In genomic region chrX:44043496-44043895, GRCh38 we compare ENCODE assay signal across 20 cellular contexts.
"Had no signal": no experiment of that assay in that cellular context is flagged by ENCODE, and none has a peak within 500 bp of the region (broad histone marks: within the 10 kb centered on the region; RNA-seq: fewer than 3 reads in every experiment).

No MANE protein-coding gene starts in this region.

- DNase-seq: activated CD4-positive, alpha-beta T cell treated with anti-CD3 and anti-CD28 coated beads, Interleukin-2, amount 10 ng/mL, durations not matched to agents 24 days and 14 days; activated CD4-positive, CD25-positive, alpha-beta regulatory T cell; activated CD8-positive, alpha-beta memory T cell treated with anti-CD3 and anti-CD28 coated beads, Interleukin-2, amount 50 U/mL, for 4 hours; activated effector memory CD4-positive, alpha-beta T cell treated with anti-CD3 and anti-CD28 coated beads, Interleukin-2, amount 50 U/mL, for 16 hours; activated naive CD4-positive, alpha-beta T cell treated with anti-CD3 and anti-CD28 coated beads, Interleukin-2, amount 50 U/mL, for 16 hours; activated T-cell treated with anti-CD3 and anti-CD28 coated beads, Interleukin-2, amount 50 U/mL, for 4 hours; effector CD8-positive, alpha-beta T cell; mesendoderm; naive thymus-derived CD4-positive, alpha-beta T cell; right lobe of liver; stimulated activated CD4-positive, alpha-beta T cell treated with anti-CD3 and anti-CD28 coated beads, Interleukin-4, amount 100 ng/mL, for 24 hours; stimulated activated naive B cell treated with anti-CD40 and anti-IgM and Interleukin-4, amounts not matched to agents 10 μg/mL and 1 μg/mL and 100 μg/mL, for 72 hours; T-helper 1 cell; T-helper 9 cell; upper lobe of right lung had no signal

- H3K4me3 ChIP-seq: cardiac muscle cell, heart left ventricle, right lobe of liver, smooth muscle cell, thoracic aorta, upper lobe of right lung had no signal

- H3K36me3 Mint-ChIP-seq: naive thymus-derived CD4-positive, alpha-beta T cell; stimulated activated naive B cell treated with anti-CD40 and anti-IgM and Interleukin-4, amounts not matched to agents 10 μg/mL and 1 μg/mL and 100 μg/mL, for 72 hours had no signal

- H3K9me3 Mint-ChIP-seq: activated CD4-positive, alpha-beta T cell treated with anti-CD3 and anti-CD28 coated beads, Interleukin-2, amount 10 ng/mL, durations not matched to agents 24 days and 14 days; activated T-cell treated with anti-CD3 and anti-CD28 coated beads, Interleukin-2, amount 50 U/mL, for 4 hours; dendritic cell treated with granulocyte-macrophage colony-stimulating factor and Interleukin-4, amounts not matched to agents 40 ng/mL and 50 ng/mL, for 4 days; naive thymus-derived CD4-positive, alpha-beta T cell had no signal

- H3K36me3 ChIP-seq: cardiac muscle cell, heart left ventricle, right lobe of liver, thoracic aorta, upper lobe of right lung had no signal

- H3K27me3 Mint-ChIP-seq: activated CD4-positive, alpha-beta T cell treated with anti-CD3 and anti-CD28 coated beads, Interleukin-2, amount 10 ng/mL, durations not matched to agents 24 days and 14 days; dendritic cell treated with granulocyte-macrophage colony-stimulating factor and Interleukin-4, amounts not matched to agents 40 ng/mL and 50 ng/mL, for 4 days; naive thymus-derived CD4-positive, alpha-beta T cell had no signal

- H3K27ac Mint-ChIP-seq: activated CD4-positive, alpha-beta T cell treated with anti-CD3 and anti-CD28 coated beads, Interleukin-2, amount 10 ng/mL, durations not matched to agents 24 days and 14 days; dendritic cell treated with granulocyte-macrophage colony-stimulating factor and Interleukin-4, amounts not matched to agents 40 ng/mL and 50 ng/mL, for 4 days; naive thymus-derived CD4-positive, alpha-beta T cell; stimulated activated naive B cell treated with anti-CD40 and anti-IgM and Interleukin-4, amounts not matched to agents 10 μg/mL and 1 μg/mL and 100 μg/mL, for 72 hours had no signal

- H3K4me1 Mint-ChIP-seq: activated CD4-positive, alpha-beta T cell treated with anti-CD3 and anti-CD28 coated beads, Interleukin-2, amount 10 ng/mL, durations not matched to agents 24 days and 14 days; naive thymus-derived CD4-positive, alpha-beta T cell; stimulated activated naive B cell treated with anti-CD40 and anti-IgM and Interleukin-4, amounts not matched to agents 10 μg/mL and 1 μg/mL and 100 μg/mL, for 72 hours had no signal

- H3K27me3 ChIP-seq: cardiac muscle cell, right lobe of liver, upper lobe of right lung had no signal

- H3K4me2 ChIP-seq: smooth muscle cell had no signal

- ATAC-seq: activated T-cell treated with anti-CD3 and anti-CD28 coated beads, Interleukin-2, amount 50 U/mL, for 4 hours; heart left ventricle; naive thymus-derived CD4-positive, alpha-beta T cell; right lobe of liver; stimulated activated naive B cell treated with anti-CD40 and anti-IgM and Interleukin-4, amounts not matched to agents 10 μg/mL and 1 μg/mL and 100 μg/mL, for 72 hours; upper lobe of right lung had no signal

- H3K4me1 ChIP-seq: heart left ventricle, right lobe of liver, upper lobe of right lung had no signal

- H3K4me3 Mint-ChIP-seq: activated CD4-positive, alpha-beta T cell treated with anti-CD3 and anti-CD28 coated beads, Interleukin-2, amount 10 ng/mL, durations not matched to agents 24 days and 14 days; activated T-cell treated with anti-CD3 and anti-CD28 coated beads, Interleukin-2, amount 50 U/mL, for 4 hours; dendritic cell treated with granulocyte-macrophage colony-stimulating factor and Interleukin-4, amounts not matched to agents 40 ng/mL and 50 ng/mL, for 4 days; naive thymus-derived CD4-positive, alpha-beta T cell; stimulated activated naive B cell treated with anti-CD40 and anti-IgM and Interleukin-4, amounts not matched to agents 10 μg/mL and 1 μg/mL and 100 μg/mL, for 72 hours had no signal

- H3K9me3 ChIP-seq: heart left ventricle, right lobe of liver, thoracic aorta, upper lobe of right lung had no signal

- H3K27ac ChIP-seq: cardiac muscle cell, heart left ventricle, right lobe of liver, thoracic aorta, upper lobe of right lung had no signal
